ENCODE assay signal across 19 cellular contexts in genomic region chr11:72144807-72145565, GRCh38. TPM values are rescaled to one million over a fixed set of nuclear protein-coding genes. Genes with fewer than 3 reads are reported as not detected.
DNase-seq lines count a peak whose midpoint lies in the region; ATAC-seq, FAIRE-seq and TF ChIP-seq lines count a peak whose summit lies in the region.
"Had no signal": no experiment of that assay in that cellular context is flagged by ENCODE, and none has a peak within 500 bp of the region (broad histone marks: within the 10 kb centered on the region; RNA-seq: fewer than 3 reads in every experiment).

No MANE protein-coding gene starts in this region.

- H3K27ac ChIP-seq in epithelial cell of prostate (peak overlapping the region; percentile 98), neuronal stem cell (replicated peaks; ENCODE audit: low read length) (no peak overlapping the region), coronary artery (no peak overlapping the region)
- H3K27ac ChIP-seq: C4-2B, Peyer's patch, psoas muscle had no signal

- no peak overlapping the region for H2AFZ ChIP-seq in neuronal stem cell (ENCODE audit: low read length)

- H3K9me3 Mint-ChIP-seq in Calu3 (ENCODE audit: low read depth, unreplicated experiment) (no peaks in the 10 kb centered on the region), osteocyte (ENCODE audit: unreplicated experiment) (no peaks in the 10 kb centered on the region)
- H3K9me3 Mint-ChIP-seq: stimulated activated memory B cell treated with anti-CD40 and anti-IgM and Interleukin-4, amounts not matched to agents 10 μg/mL and 1 μg/mL and 100 μg/mL, for 72 hours; T-helper 2 cell treated with Interferon-gamma antibody and Interleukin-4, amounts not matched to agents 5 μg/mL and 100 μg/mL, for 36 hours had no signal

- H3K27me3 Mint-ChIP-seq in Calu3 (ENCODE audit: unreplicated experiment) (peaks cover 16% of the 10 kb centered on the region), osteocyte (ENCODE audit: unreplicated experiment) (peaks cover 25% of the 10 kb centered on the region)

- H3K4me3 Mint-ChIP-seq in Calu3 (ENCODE audit: low read depth, unreplicated experiment) = no peak overlapping the region
- no peak overlapping the region for H3K4me3 Mint-ChIP-seq in osteocyte (ENCODE audit: unreplicated experiment)
- H3K4me3 Mint-ChIP-seq: stimulated activated memory B cell treated with anti-CD40 and anti-IgM and Interleukin-4, amounts not matched to agents 10 μg/mL and 1 μg/mL and 100 μg/mL, for 72 hours; T-helper 2 cell treated with Interferon-gamma antibody and Interleukin-4, amounts not matched to agents 5 μg/mL and 100 μg/mL, for 36 hours had no signal

- H3K27ac Mint-ChIP-seq in Calu3 (ENCODE audit: unreplicated experiment) (no peak overlapping the region), osteocyte (ENCODE audit: unreplicated experiment) (no peak overlapping the region)
- H3K27ac Mint-ChIP-seq: stimulated activated memory B cell treated with anti-CD40 and anti-IgM and Interleukin-4, amounts not matched to agents 10 μg/mL and 1 μg/mL and 100 μg/mL, for 72 hours; T-helper 2 cell treated with Interferon-gamma antibody and Interleukin-4, amounts not matched to agents 5 μg/mL and 100 μg/mL, for 36 hours had no signal

- H2BK15ac ChIP-seq in neuronal stem cell (ENCODE audit: low read length) = no peak overlapping the region

- no peaks in the 10 kb centered on the region for H3K36me3 ChIP-seq in neuronal stem cell (replicated peaks in 1 of 2; ENCODE audit: control insufficient read depth in 2 of 2, insufficient read depth in 2 of 2, low read length in 2 of 2)
- H3K36me3 ChIP-seq: HAP-1, Peyer's patch had no signal

- no peak overlapping the region for H2BK5ac ChIP-seq in neuronal stem cell (ENCODE audit: low read length)

- no peak overlapping the region for H4K91ac ChIP-seq in neuronal stem cell (ENCODE audit: low read depth, low read length, poor library complexity)

- H3K4me3 ChIP-seq in neuronal stem cell (ENCODE audit: low read length in 2 of 2) = no peak overlapping the region
- H3K4me3 ChIP-seq in coronary artery = no peak overlapping the region
- H3K4me3 ChIP-seq: HAP-1, Peyer's patch, psoas muscle had no signal

- H3K9ac ChIP-seq in neuronal stem cell (ENCODE audit: low read depth, low read length, poor library complexity) = no peak overlapping the region

- no CpG with 5 or more reads among the region's 4 CpGs for WGBS in neuronal stem cell (ENCODE audit: extremely low coverage in 2 of 2, insufficient read length in 2 of 2, insufficient replicate concordance in 1 of 2), 2 donors

- ATAC-seq in sciatic nerve = no peak

- H3K14ac ChIP-seq in neuronal stem cell (ENCODE audit: low read length) = no peak overlapping the region

- H3K79me1 ChIP-seq in neuronal stem cell (ENCODE audit: low read depth, low read length) = no peaks in the 10 kb centered on the region

- H3K36me3 Mint-ChIP-seq in Calu3 (ENCODE audit: insufficient read depth, unreplicated experiment) = no peaks in the 10 kb centered on the region
- H3K36me3 Mint-ChIP-seq in osteocyte (ENCODE audit: unreplicated experiment) = no peaks in the 10 kb centered on the region
- H3K36me3 Mint-ChIP-seq: stimulated activated memory B cell treated with anti-CD40 and anti-IgM and Interleukin-4, amounts not matched to agents 10 μg/mL and 1 μg/mL and 100 μg/mL, for 72 hours had no signal

- no peak overlapping the region for H2BK12ac ChIP-seq in neuronal stem cell (ENCODE audit: low read length)

- peak; percentile 70 for FAIRE-seq in RCC 7860 (lab: Jason Lieb, UNC)

- H2AK5ac ChIP-seq in neuronal stem cell (ENCODE audit: low read depth, low read length) = no peak overlapping the region

- H3K4me2 ChIP-seq in neuronal stem cell (ENCODE audit: insufficient read depth, low read length, poor library complexity, severe bottlenecking) = no peak overlapping the region

- no peaks in the 10 kb centered on the region for H3K4me1 ChIP-seq in neuronal stem cell (ENCODE audit: control insufficient read depth in 2 of 2, insufficient read depth in 1 of 2, low read depth in 1 of 2, low read length in 2 of 2)
- H3K4me1 ChIP-seq: Peyer's patch, psoas muscle had no signal

- H3K4ac ChIP-seq in neuronal stem cell (ENCODE audit: low read length) = no peak overlapping the region

- H4K8ac ChIP-seq in neuronal stem cell (ENCODE audit: low read depth, low read length) = peak overlapping the region; percentile 3

- no peak overlapping the region for H3K23ac ChIP-seq in neuronal stem cell (ENCODE audit: low read depth, low read length, poor library complexity)

- H3K9me3 ChIP-seq in neuronal stem cell (replicated peaks in 1 of 2; ENCODE audit: control insufficient read depth in 2 of 2, insufficient read depth in 1 of 2, low read depth in 1 of 2, low read length in 2 of 2) = no peaks in the 10 kb centered on the region
- H3K9me3 ChIP-seq: HAP-1, Peyer's patch, psoas muscle had no signal

- no peak overlapping the region for H2BK120ac ChIP-seq in neuronal stem cell (ENCODE audit: low read depth, low read length)

- peak; percentile 51 for DNase-seq in Calu3
- DNase-seq in RCC 7860 (ENCODE audit: low spot score) = peak; percentile 78
- DNase-seq in epithelial cell of prostate (ENCODE audit: low read depth, low spot score) = peak; percentile 56
- no peak for DNase-seq in neuronal stem cell (ENCODE audit: low spot score)
- no peak for DNase-seq in coronary artery (ENCODE audit: low spot score)
- DNase-seq in osteocyte (ENCODE audit: extremely low spot score, unreplicated experiment) = no peak
- DNase-seq in sciatic nerve (ENCODE audit: low spot score) = no peak
- DNase-seq in NOMO-1 (lab: John Stamatoyannopoulos, UW; ENCODE audit: unreplicated experiment in 2 of 2) = no peak
- DNase-seq: activated effector memory CD4-positive, alpha-beta T cell treated with anti-CD3 and anti-CD28 coated beads, Interleukin-2, amount 50 U/mL, for 16 hours; erythroblast; NCI-H446; psoas muscle; stimulated activated CD4-positive, alpha-beta T cell treated with anti-CD3 and anti-CD28 coated beads, Interleukin-2, amount 100 ng/mL, for 48 hours had no signal

- H3K18ac ChIP-seq in neuronal stem cell (ENCODE audit: low read length) = no peak overlapping the region

- no peak for TF ChIP-seq CTCF in Calu3 (IDR thresholded peaks at IDR 0.05; ENCODE audit: unreplicated experiment)
- no peak for TF ChIP-seq CTCF in coronary artery (IDR thresholded peaks at IDR 0.05)
- no peak for TF ChIP-seq CTCF in osteocyte (IDR thresholded peaks at IDR 0.05)

- CTCF ChIA-PET in Calu3 (lab: Charles Lee) = interaction anchor here (0.7 to 2.8 kb wide), 7 partner anchors 9 to 286 kb away, joined by 3 to 30 read pairs (median 4); no protein-coding TSS in a partner anchor

- intact Hi-C loops in Calu3 (cut with micrococcal nuclease; ENCODE audit: unreplicated experiment) (no loop called here), sciatic nerve (cut with DNase I) (no loop called here)

- no TSS peak for BruUV-seq in Calu3 (replicated peaks; lab: Mats Ljungman, UMichigan)

- H3K27me3 ChIP-seq in neuronal stem cell (ENCODE audit: control insufficient read depth in 3 of 3, insufficient read depth in 3 of 3, low read depth in 1 of 3, low read length in 3 of 3) = peaks cover 0 to 7% (median 0%) of the 10 kb centered on the region in 3 experiments
- H3K27me3 ChIP-seq: Peyer's patch had no signal

- H3K4me1 Mint-ChIP-seq in Calu3 (ENCODE audit: low read depth, unreplicated experiment) (peaks cover 14% of the 10 kb centered on the region), osteocyte (ENCODE audit: unreplicated experiment) (no peaks in the 10 kb centered on the region)

RNA-seq across cellular contexts. Expression of gene FOLR3, which starts 9.5 kb away (rescaled TPM):
- total RNA-seq in Calu3 (2022) = not detected in 2 replicates
- polyA plus RNA-seq in neuronal stem cell (2013, experiment 1 of 2) = not detected
- not detected for polyA plus RNA-seq in neuronal stem cell (2013, experiment 2 of 2)
- not detected in 2 replicates for total RNA-seq in osteocyte
- 1.1 TPM for total RNA-seq in sciatic nerve
- total RNA-seq: cardiac septum, Peyer's patch had no signal

RNA-seq across cellular contexts. Expression of gene ANAPC15, which starts 32.5 kb away (rescaled TPM):
- 25.8 and 29.4 TPM in 2 replicates for total RNA-seq in Calu3 (2022)
- polyA plus RNA-seq in neuronal stem cell (2013, experiment 1 of 2) = 59.7 TPM
- 57.4 TPM for polyA plus RNA-seq in neuronal stem cell (2013, experiment 2 of 2)
- total RNA-seq in osteocyte = 32.1 and 32.3 TPM in 2 replicates
- total RNA-seq in sciatic nerve = 21.4 TPM

RNA-seq across cellular contexts. Expression of gene TOMT, which starts 39.3 kb away (rescaled TPM):
- total RNA-seq in Calu3 (2022) = not detected in 2 replicates
- not detected for polyA plus RNA-seq in neuronal stem cell (2013, experiment 1 of 2)
- polyA plus RNA-seq in neuronal stem cell (2013, experiment 2 of 2) = not detected
- total RNA-seq in osteocyte = not detected in 2 replicates
- not detected for total RNA-seq in sciatic nerve
- total RNA-seq: cardiac septum, Peyer's patch, psoas muscle had no signal
- polyA plus RNA-seq: psoas muscle had no signal

RNA-seq across cellular contexts. Expression of gene LAMTOR1, which starts 41.9 kb away (rescaled TPM):
- 67.1 and 73.5 TPM in 2 replicates for total RNA-seq in Calu3 (2022)
- polyA plus RNA-seq in neuronal stem cell (2013, experiment 1 of 2) = 66.8 TPM
- 64.1 TPM for polyA plus RNA-seq in neuronal stem cell (2013, experiment 2 of 2)
- total RNA-seq in osteocyte = 95.4 and 96.8 TPM in 2 replicates
- total RNA-seq in sciatic nerve = 70.8 TPM

RNA-seq across cellular contexts. Expression of gene FOLR1, which starts 47.0 kb away (rescaled TPM):
- total RNA-seq in Calu3 (2022) (2.6 and 2.7 TPM in 2 replicates), osteocyte (not detected in 2 replicates), sciatic nerve (1.2 TPM)
- polyA plus RNA-seq in neuronal stem cell (2013, experiment 1 of 2) = 10.5 TPM
- polyA plus RNA-seq in neuronal stem cell (2013, experiment 2 of 2) = 11.0 TPM
- total RNA-seq: Peyer's patch had no signal
- polyA plus RNA-seq: psoas muscle had no signal

Comparison
In these comparisons a context has a peak if more than half of its experiments do, and no peak if none do; other contexts are left out.
1. DNase-seq: peak in Calu3 (single experiment), RCC 7860 (single experiment) and epithelial cell of prostate (single experiment); none in neuronal stem cell (single experiment), coronary artery (single experiment), osteocyte (single experiment), sciatic nerve (single experiment) and NOMO-1 (0 of 2).